In genomic region chr9:27967236-27967635, GRCh38 we compare ENCODE assay signal across 27 cellular contexts.
"Had no signal": no experiment of that assay in that cellular context is flagged by ENCODE, and none has a peak within 500 bp of the region (broad histone marks: within the 10 kb centered on the region; RNA-seq: fewer than 3 reads in every experiment).

No MANE protein-coding gene starts in this region.

- ATAC-seq: mucosa of descending colon; naive thymus-derived CD4-positive, alpha-beta T cell; natural killer cell treated with Interleukin-12 subunit alpha and Interleukin-12 subunit beta and Interleukin-15 and Interleukin-18, amount 100 ng/mL, for 72 hours; pancreas; right cardiac atrium; sciatic nerve; stimulated activated effector memory CD8-positive, alpha-beta T cell treated with anti-CD3 and anti-CD28 coated beads, Interleukin-12 subunit alpha, Interleukin-12 subunit beta, amount 100 ng/mL, for 72 hours had no signal

- H3K4me1 Mint-ChIP-seq: memory B cell; naive thymus-derived CD4-positive, alpha-beta T cell; neural crest cell; stimulated activated effector memory CD8-positive, alpha-beta T cell treated with anti-CD3 and anti-CD28 coated beads, Interleukin-12 subunit alpha, Interleukin-12 subunit beta, amount 100 ng/mL, for 72 hours had no signal

- H3K36me3 ChIP-seq: left ventricle myocardium inferior, pancreas, prostate gland, spleen, suprapubic skin, thoracic aorta, tibial artery, uterus had no signal

- DNase-seq: islet precursor cell; left ventricle myocardium inferior; midbrain; mucosa of descending colon; naive thymus-derived CD4-positive, alpha-beta T cell; nucleus accumbens; pancreas; posterior cingulate gyrus; retina; right cardiac atrium; spleen; stimulated activated CD4-positive, alpha-beta T cell treated with anti-CD3 and anti-CD28 coated beads, Interleukin-4, amount 100 ng/mL, for 24 hours; stimulated activated naive CD4-positive, alpha-beta T cell; tibial artery; trophoblast cell; uterus had no signal

- H3K4me1 ChIP-seq: left ventricle myocardium inferior, pancreas, prostate gland, spleen, suprapubic skin, tibial artery, uterus had no signal

- H3K9me3 Mint-ChIP-seq: memory B cell; neural crest cell; stimulated activated effector memory CD8-positive, alpha-beta T cell treated with anti-CD3 and anti-CD28 coated beads, Interleukin-12 subunit alpha, Interleukin-12 subunit beta, amount 100 ng/mL, for 72 hours had no signal

- H3K4me3 Mint-ChIP-seq: memory B cell; naive thymus-derived CD4-positive, alpha-beta T cell; natural killer cell treated with Interleukin-12 subunit alpha and Interleukin-12 subunit beta and Interleukin-15 and Interleukin-18, amount 100 ng/mL, for 72 hours; neural crest cell; stimulated activated effector memory CD8-positive, alpha-beta T cell treated with anti-CD3 and anti-CD28 coated beads, Interleukin-12 subunit alpha, Interleukin-12 subunit beta, amount 100 ng/mL, for 72 hours; stimulated activated naive CD8-positive, alpha-beta T cell treated with anti-CD3 and anti-CD28 coated beads, Interleukin-15, Interleukin-2, amounts not matched to agents 100 ng/mL and 50 ng/mL, for 24 hours had no signal

- H3K27ac ChIP-seq: left ventricle myocardium inferior, pancreas, prostate gland, skin epidermis, spleen, suprapubic skin, thoracic aorta, tibial artery, uterus had no signal

- H3K36me3 Mint-ChIP-seq: memory B cell; naive thymus-derived CD4-positive, alpha-beta T cell; natural killer cell treated with Interleukin-12 subunit alpha and Interleukin-12 subunit beta and Interleukin-15 and Interleukin-18, amount 100 ng/mL, for 72 hours; stimulated activated effector memory CD8-positive, alpha-beta T cell treated with anti-CD3 and anti-CD28 coated beads, Interleukin-12 subunit alpha, Interleukin-12 subunit beta, amount 100 ng/mL, for 72 hours had no signal

- H3K27me3 Mint-ChIP-seq: memory B cell; naive thymus-derived CD4-positive, alpha-beta T cell; natural killer cell treated with Interleukin-12 subunit alpha and Interleukin-12 subunit beta and Interleukin-15 and Interleukin-18, amount 100 ng/mL, for 72 hours; stimulated activated naive CD8-positive, alpha-beta T cell treated with anti-CD3 and anti-CD28 coated beads, Interleukin-15, Interleukin-2, amounts not matched to agents 100 ng/mL and 50 ng/mL, for 24 hours had no signal

- H3K27me3 ChIP-seq: pancreas, spleen, suprapubic skin, tibial artery, uterus had no signal

- H3K4me3 ChIP-seq: left ventricle myocardium inferior, lung, mucosa of descending colon, pancreas, prostate gland, skin epidermis, spleen, suprapubic skin, thoracic aorta, tibial artery, uterus had no signal

- H3K27ac Mint-ChIP-seq: memory B cell; naive thymus-derived CD4-positive, alpha-beta T cell; natural killer cell treated with Interleukin-12 subunit alpha and Interleukin-12 subunit beta and Interleukin-15 and Interleukin-18, amount 100 ng/mL, for 72 hours; stimulated activated effector memory CD8-positive, alpha-beta T cell treated with anti-CD3 and anti-CD28 coated beads, Interleukin-12 subunit alpha, Interleukin-12 subunit beta, amount 100 ng/mL, for 72 hours; stimulated activated naive CD8-positive, alpha-beta T cell treated with anti-CD3 and anti-CD28 coated beads, Interleukin-15, Interleukin-2, amounts not matched to agents 100 ng/mL and 50 ng/mL, for 24 hours had no signal

- H3K9me3 ChIP-seq: mucosa of descending colon, pancreas, prostate gland, suprapubic skin, thoracic aorta, tibial artery, uterus had no signal
